In the genomic region with DNA sequence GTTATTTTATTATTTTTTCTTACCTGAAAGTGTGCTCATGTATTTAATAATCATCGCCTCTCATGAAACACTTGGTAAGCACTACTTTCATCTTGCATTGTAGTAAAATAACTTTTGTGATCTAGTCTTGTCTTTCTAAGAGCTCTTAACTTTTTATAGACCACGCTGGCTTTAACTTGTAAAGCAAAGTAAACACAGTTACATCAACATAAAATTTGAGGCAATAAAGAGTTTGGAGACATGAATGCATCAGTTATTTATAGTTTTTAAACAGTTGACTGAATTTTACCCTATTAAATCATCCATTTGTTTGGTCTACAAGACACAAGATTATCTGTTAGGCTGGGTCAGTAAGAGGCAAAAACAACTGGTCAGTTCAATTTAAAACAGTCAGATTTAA, we compare ENCODE assay signal across 26 cellular contexts.
"Had no signal": no experiment of that assay in that cellular context is flagged by ENCODE, and none has a peak within 500 bp of the region (broad histone marks: within the 10 kb centered on the region; RNA-seq: fewer than 3 reads in every experiment).

No MANE protein-coding gene starts in this region.

- H3K27ac ChIP-seq: brain microvascular endothelial cell, coronary artery, dorsolateral prefrontal cortex had no signal

- H3K9me3 Mint-ChIP-seq: activated B cell treated with CpG ODN at 0.5 μM for 24 hours; activated CD8-positive, alpha-beta T cell treated with anti-CD3 and anti-CD28 coated beads for 36 hours; activated T-cell treated with anti-CD3 and anti-CD28 coated beads, Interleukin-2, amount 50 U/mL, for 4 hours; activated T-helper 17 cell treated with anti-CD3 and anti-CD28 coated beads, Interleukin-2, amount 50 U/mL, for 72 hours; central memory CD8-positive, alpha-beta T cell; dendritic cell treated with granulocyte-macrophage colony-stimulating factor and Interleukin-4, amounts not matched to agents 40 ng/mL and 50 ng/mL, for 4 days had no signal

- H3K4me1 Mint-ChIP-seq: activated T-helper 17 cell treated with anti-CD3 and anti-CD28 coated beads, Interleukin-2, amount 50 U/mL, for 72 hours; central memory CD8-positive, alpha-beta T cell had no signal

- H3K4me3 Mint-ChIP-seq: activated B cell treated with CpG ODN at 0.5 μM for 24 hours; activated CD8-positive, alpha-beta T cell treated with anti-CD3 and anti-CD28 coated beads for 36 hours; activated naive CD8-positive, alpha-beta T cell; activated T-cell treated with anti-CD3 and anti-CD28 coated beads, Interleukin-2, amount 50 U/mL, for 4 hours; activated T-helper 17 cell treated with anti-CD3 and anti-CD28 coated beads, Interleukin-2, amount 50 U/mL, for 72 hours; central memory CD8-positive, alpha-beta T cell; dendritic cell treated with granulocyte-macrophage colony-stimulating factor and Interleukin-4, amounts not matched to agents 40 ng/mL and 50 ng/mL, for 4 days had no signal

- H3K27me3 ChIP-seq: brain microvascular endothelial cell, dorsolateral prefrontal cortex had no signal

- H3K36me3 Mint-ChIP-seq: activated naive CD8-positive, alpha-beta T cell had no signal

- H3K4me3 ChIP-seq: coronary artery, dorsolateral prefrontal cortex had no signal

- DNase-seq: activated B cell treated with CpG ODN at 0.5 μM for 24 hours; activated CD4-positive, alpha-beta T cell treated with anti-CD3 and anti-CD28 coated beads for 48 hours; activated CD4-positive, alpha-beta T cell treated with anti-CD3 and anti-CD28 coated beads, Interleukin-2, amount 50 U/mL, for 1 hour; activated CD4-positive, alpha-beta T cell treated with anti-CD3 and anti-CD28 coated beads, Interleukin-2, amount 50 U/mL, for 48 hours; activated CD8-positive, alpha-beta memory T cell treated with anti-CD3 and anti-CD28 coated beads for 24 hours; activated CD8-positive, alpha-beta T cell treated with anti-CD3 and anti-CD28 coated beads for 36 hours; activated effector memory CD4-positive, alpha-beta T cell treated with Interleukin-2 at 50 U/mL for 16 hours; activated gamma-delta T cell treated with Interleukin-2 at 50 U/mL for 16 hours; activated naive CD4-positive, alpha-beta T cell treated with anti-CD3 and anti-CD28 coated beads, Interleukin-2, amount 50 U/mL, for 16 hours; activated naive CD4-positive, alpha-beta T cell treated with Interleukin-2 at 50 U/mL for 16 hours; activated T-cell treated with anti-CD3 and anti-CD28 coated beads, Interleukin-2, amount 50 U/mL, for 4 hours; amniotic stem cell; anterior cingulate cortex; brain microvascular endothelial cell; dorsolateral prefrontal cortex; foreskin fibroblast; head of caudate nucleus; T-helper 2 cell had no signal

- FAIRE-seq: astrocyte, bronchial epithelial cell, frontal cortex had no signal

- H3K27ac Mint-ChIP-seq: activated B cell treated with CpG ODN at 0.5 μM for 24 hours; activated CD8-positive, alpha-beta T cell treated with anti-CD3 and anti-CD28 coated beads for 36 hours; activated naive CD8-positive, alpha-beta T cell; activated T-helper 17 cell treated with anti-CD3 and anti-CD28 coated beads, Interleukin-2, amount 50 U/mL, for 72 hours; dendritic cell treated with granulocyte-macrophage colony-stimulating factor and Interleukin-4, amounts not matched to agents 40 ng/mL and 50 ng/mL, for 4 days had no signal

- H3K36me3 ChIP-seq: brain microvascular endothelial cell had no signal
